20 cellular contexts compared by ENCODE assay signal in genomic region chr2:43001787-43002468, GRCh38.
DNase-seq lines count a peak whose midpoint lies in the region; ATAC-seq, FAIRE-seq and TF ChIP-seq lines count a peak whose summit lies in the region.
"Had no signal": no experiment of that assay in that cellular context is flagged by ENCODE, and none has a peak within 500 bp of the region (broad histone marks: within the 10 kb centered on the region; RNA-seq: fewer than 3 reads in every experiment).

No MANE protein-coding gene starts in this region.

- no peak overlapping the region for H3K4me3 ChIP-seq in HepG2 (replicated peaks in 1 of 3; ENCODE audit: insufficient read depth in 1 of 3, low read depth in 2 of 3, low read length in 3 of 3)
- H3K4me3 ChIP-seq: BLaER1, GM12878, GM23248 had no signal

- H3K9me3 ChIP-seq in HepG2 (ENCODE audit: low read length): no peaks in the 10 kb centered on the region

- H3K4me3 Mint-ChIP-seq in activated naive CD4-positive, alpha-beta T cell treated with anti-CD3 and anti-CD28 coated beads, Interleukin-2, amount 50 U/mL, for 24 hours: no peak overlapping the region
- H3K4me3 Mint-ChIP-seq: CD8-positive, alpha-beta T cell had no signal

- CTCF ChIA-PET in HepG2 (lab: Yijun Ruan, JAX; ENCODE audit: low intra/inter-chr PET ratio, low total read pairs): no interaction called here

- H3K27ac ChIP-seq in cingulate gyrus (ENCODE audit: low read depth, low read length) (peak overlapping the region; percentile 96), HepG2 (ENCODE audit: extremely low read length, insufficient read depth, low read length) (no peak overlapping the region)
- H3K27ac ChIP-seq: BLaER1, GM23248 had no signal

- POLR2A ChIA-PET in HepG2 (lab: Yijun Ruan, JAX): interaction anchor here (24.4 kb wide), 1 partner anchor 25 kb away, joined by 555 read pairs; no protein-coding TSS in a partner anchor

- no peaks in the 10 kb centered on the region for H4K20me1 ChIP-seq in HepG2 (ENCODE audit: insufficient read depth, low read length)
- H4K20me1 ChIP-seq: BLaER1 had no signal

- no peaks in the 10 kb centered on the region for H3K4me1 Mint-ChIP-seq in activated naive CD4-positive, alpha-beta T cell treated with anti-CD3 and anti-CD28 coated beads, Interleukin-2, amount 50 U/mL, for 24 hours

- H2AFZ ChIP-seq in HepG2 (ENCODE audit: low read length): no peak overlapping the region
- H2AFZ ChIP-seq: GM23248 had no signal

- in situ Hi-C loops in HepG2 (cut with HindIII; ENCODE audit: extremely low pct_ligation_motif_present, low pct_unique_long_range_greater_than_20kb): no loop called here

- ATAC-seq in HepG2 (no peak), HG03025 (IDR thresholded peaks at IDR 0.05; ENCODE audit: low FRiP score, unreplicated experiment) (no peak)
- ATAC-seq: CD8-positive, alpha-beta T cell; GM12878; Right ventricle myocardium inferior had no signal

- TF ChIP-seq CTCF in HepG2 (CRISPR knock-in tag; IDR thresholded peaks at IDR 0.05): no peak

- no peak overlapping the region for H3K9ac ChIP-seq in HepG2 (ENCODE audit: insufficient read depth, low read depth, low read length)
- H3K9ac ChIP-seq: BLaER1, GM23248 had no signal

- no peak for TF ChIP-seq POLR2A in HepG2 (IDR thresholded peaks at IDR 0.05; ENCODE audit: insufficient read depth in 1 of 2, low read depth in 2 of 2, low read length in 2 of 2)

- no peak for DNase-seq in activated naive CD4-positive, alpha-beta T cell treated with anti-CD3 and anti-CD28 coated beads, Interleukin-2, amount 50 U/mL, for 16 hours
- DNase-seq in HepG2 (ENCODE audit: low spot score) (no peak), ureter (ENCODE audit: low spot score) (peak; percentile 13), NK-92 (lab: John Stamatoyannopoulos, UW; ENCODE audit: unreplicated experiment) (no peak), NCI-H2029 (lab: John Stamatoyannopoulos, UW) (no peak)
- DNase-seq: CD8-positive, alpha-beta T cell; DMS 273 treated with DMSO at 0.1 percent for 48 hours; GDM1; GM23248; NCI-H1048; NCI-H1436 treated with DMSO at 0.1 percent for 48 hours; NCI-H2081 treated with DMSO at 0.1 percent for 48 hours; NCI-H510A treated with DMSO at 0.1 percent for 48 hours had no signal

- WGBS in HepG2 (ENCODE audit: low lambda C conversion rate): 98% methylated on average over 5 of the region's 5 CpGs

- H3K36me3 Mint-ChIP-seq in activated naive CD4-positive, alpha-beta T cell treated with anti-CD3 and anti-CD28 coated beads, Interleukin-2, amount 50 U/mL, for 24 hours: no peaks in the 10 kb centered on the region
- H3K36me3 Mint-ChIP-seq: CD8-positive, alpha-beta T cell had no signal

- H3K9me3 Mint-ChIP-seq in activated naive CD4-positive, alpha-beta T cell treated with anti-CD3 and anti-CD28 coated beads, Interleukin-2, amount 50 U/mL, for 24 hours: no peaks in the 10 kb centered on the region
- H3K9me3 Mint-ChIP-seq: CD8-positive, alpha-beta T cell had no signal

- no peaks in the 10 kb centered on the region for H3K27me3 Mint-ChIP-seq in activated naive CD4-positive, alpha-beta T cell treated with anti-CD3 and anti-CD28 coated beads, Interleukin-2, amount 50 U/mL, for 24 hours

- H3K27me3 ChIP-seq in HepG2 (ENCODE audit: control insufficient read depth in 1 of 2, insufficient read depth in 2 of 2, low read length in 2 of 2): no peaks in the 10 kb centered on the region
- H3K27me3 ChIP-seq: BLaER1 had no signal

- H3K79me2 ChIP-seq in HepG2 (ENCODE audit: insufficient read depth, low read length): no peaks in the 10 kb centered on the region

- no peak for FAIRE-seq in HepG2 (lab: Jason Lieb, UNC)
- FAIRE-seq: A204.1, GM12878 had no signal

- no peaks in the 10 kb centered on the region for H3K36me3 ChIP-seq in HepG2 (replicated peaks in 1 of 2; ENCODE audit: control insufficient read depth in 1 of 2, insufficient read depth in 2 of 2, low read length in 2 of 2)
- H3K36me3 ChIP-seq: BLaER1 had no signal

- BruUV-seq in HepG2 (replicated peaks; lab: Mats Ljungman, UMichigan): no TSS peak

- peak overlapping the region; percentile 21 for H3K27ac Mint-ChIP-seq in activated naive CD4-positive, alpha-beta T cell treated with anti-CD3 and anti-CD28 coated beads, Interleukin-2, amount 50 U/mL, for 24 hours
- H3K27ac Mint-ChIP-seq: CD8-positive, alpha-beta T cell had no signal

- H3K4me1 ChIP-seq in HepG2 (ENCODE audit: insufficient read depth, low read length): peaks cover 82% of the 10 kb centered on the region

- intact Hi-C loops in HepG2 (cut with micrococcal nuclease; ENCODE audit: unreplicated experiment): no loop called here

- TF ChIP-seq RAD21 in HepG2 (CRISPR knock-in tag; IDR thresholded peaks at IDR 0.05): no peak

- TF ChIP-seq EP300 in HepG2 (IDR thresholded peaks at IDR 0.05; ENCODE audit: low read depth in 2 of 2, low read length in 2 of 2) (no peak), HepG2 (CRISPR knock-in tag; IDR thresholded peaks at IDR 0.05; ENCODE audit: borderline replicate concordance) (no peak)

- H3K4me2 ChIP-seq in HepG2 (ENCODE audit: low read depth, low read length): no peak overlapping the region

TF ChIP-seq in HepG2, 621 proteins besides CTCF, POLR2A, EP300 and RAD21:
- TF ChIP-seq, protein P1, sequence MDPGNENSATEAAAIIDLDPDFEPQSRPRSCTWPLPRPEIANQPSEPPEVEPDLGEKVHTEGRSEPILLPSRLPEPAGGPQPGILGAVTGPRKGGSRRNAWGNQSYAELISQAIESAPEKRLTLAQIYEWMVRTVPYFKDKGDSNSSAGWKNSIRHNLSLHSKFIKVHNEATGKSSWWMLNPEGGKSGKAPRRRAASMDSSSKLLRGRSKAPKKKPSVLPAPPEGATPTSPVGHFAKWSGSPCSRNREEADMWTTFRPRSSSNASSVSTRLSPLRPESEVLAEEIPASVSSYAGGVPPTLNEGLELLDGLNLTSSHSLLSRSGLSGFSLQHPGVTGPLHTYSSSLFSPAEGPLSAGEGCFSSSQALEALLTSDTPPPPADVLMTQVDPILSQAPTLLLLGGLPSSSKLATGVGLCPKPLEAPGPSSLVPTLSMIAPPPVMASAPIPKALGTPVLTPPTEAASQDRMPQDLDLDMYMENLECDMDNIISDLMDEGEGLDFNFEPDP (CRISPR knock-in tag; conservative IDR thresholded peaks at IDR 0.05): peak; percentile 83; the same call in 1 of the 2 replicates
- TF ChIP-seq ZNF468 (CRISPR knock-in tag; IDR thresholded peaks at IDR 0.05) (0 out of 2 replicates have a peak, but pooled peaks have one; percentile 69), CENPT (CRISPR knock-in tag; IDR thresholded peaks at IDR 0.05; ENCODE audit: low read depth) (0 out of 2 replicates have a peak, but pooled peaks have one; percentile 39), ZNF773 (CRISPR knock-in tag; IDR thresholded peaks at IDR 0.05; ENCODE audit: borderline replicate concordance) (no peak)
- TF ChIP-seq, protein P2, sequence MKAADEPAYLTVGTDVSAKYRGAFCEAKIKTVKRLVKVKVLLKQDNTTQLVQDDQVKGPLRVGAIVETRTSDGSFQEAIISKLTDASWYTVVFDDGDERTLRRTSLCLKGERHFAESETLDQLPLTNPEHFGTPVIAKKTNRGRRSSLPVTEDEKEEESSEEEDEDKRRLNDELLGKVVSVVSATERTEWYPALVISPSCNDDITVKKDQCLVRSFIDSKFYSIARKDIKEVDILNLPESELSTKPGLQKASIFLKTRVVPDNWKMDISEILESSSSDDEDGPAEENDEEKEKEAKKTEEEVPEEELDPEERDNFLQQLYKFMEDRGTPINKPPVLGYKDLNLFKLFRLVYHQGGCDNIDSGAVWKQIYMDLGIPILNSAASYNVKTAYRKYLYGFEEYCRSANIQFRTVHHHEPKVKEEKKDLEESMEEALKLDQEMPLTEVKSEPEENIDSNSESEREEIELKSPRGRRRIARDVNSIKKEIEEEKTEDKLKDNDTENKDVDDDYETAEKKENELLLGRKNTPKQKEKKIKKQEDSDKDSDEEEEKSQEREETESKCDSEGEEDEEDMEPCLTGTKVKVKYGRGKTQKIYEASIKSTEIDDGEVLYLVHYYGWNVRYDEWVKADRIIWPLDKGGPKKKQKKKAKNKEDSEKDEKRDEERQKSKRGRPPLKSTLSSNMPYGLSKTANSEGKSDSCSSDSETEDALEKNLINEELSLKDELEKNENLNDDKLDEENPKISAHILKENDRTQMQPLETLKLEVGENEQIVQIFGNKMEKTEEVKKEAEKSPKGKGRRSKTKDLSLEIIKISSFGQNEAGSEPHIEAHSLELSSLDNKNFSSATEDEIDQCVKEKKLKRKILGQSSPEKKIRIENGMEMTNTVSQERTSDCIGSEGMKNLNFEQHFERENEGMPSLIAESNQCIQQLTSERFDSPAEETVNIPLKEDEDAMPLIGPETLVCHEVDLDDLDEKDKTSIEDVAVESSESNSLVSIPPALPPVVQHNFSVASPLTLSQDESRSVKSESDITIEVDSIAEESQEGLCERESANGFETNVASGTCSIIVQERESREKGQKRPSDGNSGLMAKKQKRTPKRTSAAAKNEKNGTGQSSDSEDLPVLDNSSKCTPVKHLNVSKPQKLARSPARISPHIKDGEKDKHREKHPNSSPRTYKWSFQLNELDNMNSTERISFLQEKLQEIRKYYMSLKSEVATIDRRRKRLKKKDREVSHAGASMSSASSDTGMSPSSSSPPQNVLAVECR (CRISPR knock-in tag; IDR thresholded peaks at IDR 0.05; ENCODE audit: borderline replicate concordance): 0 out of 2 replicates have a peak, but pooled peaks have one; percentile 11
